ENCODE assay signal across 1 cellular context in genomic region chr20:49285233-49285668, GRCh38.
A peak's percentile ranks its signal among the peaks of the same experiment; 100 is the strongest.
TF ChIP-seq lines count a peak whose summit lies in the region.

No MANE protein-coding gene starts in this region.

TF ChIP-seq in HepG2, 621 proteins besides CTCF, POLR2A, EP300 and RAD21:
- TF ChIP-seq ZNF687 (CRISPR knock-in tag; IDR thresholded peaks at IDR 0.05) (no peak), ZSCAN5A (CRISPR knock-in tag; IDR thresholded peaks at IDR 0.05; ENCODE audit: borderline replicate concordance) (peak; percentile 79; the same call in 1 of the 2 replicates), TBX3 (IDR thresholded peaks at IDR 0.05; ENCODE audit: borderline replicate concordance) (0 out of 2 replicates have a peak, but pooled peaks have one; percentile 7), RBFOX2 (IDR thresholded peaks at IDR 0.05; ENCODE audit: low read depth, low read length) (peak; percentile 53), NONO (IDR thresholded peaks at IDR 0.05) (no peak), NONO (CRISPR knock-in tag; conservative IDR thresholded peaks at IDR 0.05) (0 out of 2 replicates have a peak, but pooled peaks have one; percentile 33), PCBP2 (optimal IDR thresholded peaks at IDR 0.05; ENCODE audit: low read depth, low read length, poor library complexity, severe bottlenecking) (no peak), AGO2 (optimal IDR thresholded peaks at IDR 0.05; ENCODE audit: low read depth, low read length) (peak; percentile 46), POLR2G (IDR thresholded peaks at IDR 0.05; ENCODE audit: low read depth, low read length) (0 out of 2 replicates have a peak, but pooled peaks have one; percentile 11), ARID2 (CRISPR knock-in tag; IDR thresholded peaks at IDR 0.05; ENCODE audit: borderline replicate concordance) (peak; percentile 79; the same call in 1 of the 2 replicates), SOX13 (IDR thresholded peaks at IDR 0.05) (no peak), SOX13 (CRISPR knock-in tag; conservative IDR thresholded peaks at IDR 0.05 in 1 of 2, IDR thresholded peaks at IDR 0.05 in 1 of 2) (no peak), PAF1 (CRISPR knock-in tag; IDR thresholded peaks at IDR 0.05) (peak; percentile 69; the same call in 1 of the 2 replicates), BRF2 (CRISPR knock-in tag; IDR thresholded peaks at IDR 0.05) (0 out of 2 replicates have a peak, but pooled peaks have one; percentile 57), POLR2AphosphoS5 (IDR thresholded peaks at IDR 0.05; ENCODE audit: low read depth, low read length) (peak; percentile 30; the same call in 1 of the 2 replicates), RBM22 (optimal IDR thresholded peaks at IDR 0.05; ENCODE audit: low read length) (peak; percentile 77)
